12 cellular contexts compared by ENCODE assay signal in the genomic region with DNA sequence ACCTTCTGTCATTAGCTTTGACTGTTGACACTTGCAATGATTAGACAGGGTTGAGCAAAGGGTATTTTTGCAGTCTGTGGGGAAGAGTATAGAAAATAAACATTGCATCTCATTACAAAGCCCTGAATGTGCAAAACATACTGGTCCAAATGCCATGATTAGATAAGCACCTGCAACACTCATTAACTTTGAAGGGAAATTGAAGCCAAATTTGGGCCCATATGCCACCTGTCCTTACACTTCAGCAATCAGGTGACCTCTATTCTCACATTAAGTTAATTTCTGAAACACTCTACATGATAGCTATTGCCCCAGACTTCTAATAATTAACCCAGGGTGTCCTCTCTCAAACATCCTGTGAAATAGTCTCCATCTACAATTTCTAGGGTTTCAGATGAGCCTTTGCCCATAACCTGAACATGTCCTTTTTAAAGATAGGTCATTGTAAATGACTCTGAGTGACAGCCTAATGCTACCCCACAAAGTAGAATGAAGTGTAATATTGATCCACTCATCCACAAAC.
DNase-seq lines count a peak whose midpoint lies in the region; ATAC-seq and TF ChIP-seq lines count a peak whose summit lies in the region.
"Had no signal": no experiment of that assay in that cellular context is flagged by ENCODE, and none has a peak within 500 bp of the region (broad histone marks: within the 10 kb centered on the region; RNA-seq: fewer than 3 reads in every experiment).

No MANE protein-coding gene starts in this region.

- H3K4me3 ChIP-seq in OCI-LY3 (ENCODE audit: low read length) = no peak overlapping the region

- TF ChIP-seq CTCF in OCI-LY3 (IDR thresholded peaks at IDR 0.05; ENCODE audit: low read depth, low read length) = no peak

- ATAC-seq in GM18502 (IDR thresholded peaks at IDR 0.05; ENCODE audit: poor library complexity, unreplicated experiment) (peak; percentile 43), GM21381 (IDR thresholded peaks at IDR 0.05; ENCODE audit: unreplicated experiment) (peak; percentile 67), HG03103 (IDR thresholded peaks at IDR 0.05; ENCODE audit: low read depth, unreplicated experiment) (peak; percentile 30)

- H3K79me2 ChIP-seq in OCI-LY3 (ENCODE audit: low read length) = no peaks in the 10 kb centered on the region

- no peak overlapping the region for H2AFZ ChIP-seq in OCI-LY3 (ENCODE audit: low read depth, low read length)

- no peak overlapping the region for H3K9ac ChIP-seq in OCI-LY3 (ENCODE audit: low read length)

- no peak for DNase-seq in GM19238 (ENCODE audit: insufficient read length, low spot score)
- DNase-seq in Ammon's horn (ENCODE audit: low spot score) = no peak
- no peak for DNase-seq in cerebellum (ENCODE audit: low spot score)
- DNase-seq in DMS79 treated with DMSO at 0.1 percent for 48 hours (lab: John Stamatoyannopoulos, UW) = no peak
- DNase-seq: activated B cell treated with CpG ODN at 0.5 μM for 24 hours; activated naive CD4-positive, alpha-beta T cell treated with Interleukin-2 at 50 U/mL for 16 hours; cortex of kidney; NCI-H1092 treated with DMSO at 0.1 percent for 48 hours had no signal

- no peaks in the 10 kb centered on the region for H4K20me1 ChIP-seq in OCI-LY3 (ENCODE audit: insufficient read depth, low read length)

- peak overlapping the region; percentile 5; the same call in 1 of the 2 replicates for H3K4me2 ChIP-seq in OCI-LY3 (ENCODE audit: low read length)

- H3K4me1 ChIP-seq in OCI-LY3 (ENCODE audit: low read length) = peaks cover 29% of the 10 kb centered on the region

- H3K9me3 ChIP-seq in OCI-LY3 (ENCODE audit: insufficient read depth, low read length) = no peaks in the 10 kb centered on the region

- no peaks in the 10 kb centered on the region for H3K36me3 ChIP-seq in OCI-LY3 (replicated peaks; ENCODE audit: low read depth, low read length)

- H3K27ac ChIP-seq in OCI-LY3 (ENCODE audit: low read length) = no peak overlapping the region

- H3K27me3 ChIP-seq in OCI-LY3 (ENCODE audit: low read depth, low read length) = no peaks in the 10 kb centered on the region
